Comparison of ENCODE assay signal across 29 cellular contexts in genomic region chr9:4400731-4401130, GRCh38.
"Had no signal": no experiment of that assay in that cellular context is flagged by ENCODE, and none has a peak within 500 bp of the region (broad histone marks: within the 10 kb centered on the region; RNA-seq: fewer than 3 reads in every experiment).

No MANE protein-coding gene starts in this region.

- H3K27me3 Mint-ChIP-seq: type B pancreatic cell had no signal

- ATAC-seq: naive thymus-derived CD8-positive, alpha-beta T cell; natural killer cell treated with Interleukin-12 subunit alpha and Interleukin-12 subunit beta and Interleukin-15 and Interleukin-18, amount 100 ng/mL, for 72 hours; pancreas; psoas muscle; right cardiac atrium; sciatic nerve; stimulated activated memory B cell treated with anti-CD40 and anti-IgM and Interleukin-4, amounts not matched to agents 10 μg/mL and 1 μg/mL and 100 μg/mL, for 72 hours; upper lobe of right lung had no signal

- H3K4me3 ChIP-seq: pancreas, psoas muscle, smooth muscle cell, spleen, stomach, thoracic aorta, thyroid gland, tibial nerve, upper lobe of right lung, vagina had no signal

- DNase-seq: naive B cell; naive thymus-derived CD8-positive, alpha-beta T cell; nephron progenitor cell; nucleus accumbens; pancreas; psoas muscle; right cardiac atrium; spleen; stimulated activated CD4-positive, alpha-beta T cell treated with anti-CD3 and anti-CD28 coated beads, Interleukin-12 subunit alpha, Interleukin-12 subunit beta, amount 100 ng/mL, for 4 hours; stimulated activated CD4-positive, alpha-beta T cell treated with anti-CD3 and anti-CD28 coated beads, Interleukin-1b, Interleukin-23, amount 100 ng/mL, for 48 hours; stimulated activated CD4-positive, alpha-beta T cell treated with anti-CD3 and anti-CD28 coated beads, Interleukin-4, amount 100 ng/mL, for 1 hour; stimulated activated CD4-positive, alpha-beta T cell treated with anti-CD3 and anti-CD28 coated beads, Interleukin-4, amount 100 ng/mL, for 4 hours; stimulated activated CD8-positive, alpha-beta memory T cell treated with anti-CD3 and anti-CD28 coated beads, Interleukin-4, amount 100 ng/mL, for 48 hours; stimulated activated naive CD4-positive, alpha-beta T cell treated with Interleukin-2 at 50 U/mL for 16 hours; stomach; thyroid gland; upper lobe of right lung had no signal

- H3K4me1 Mint-ChIP-seq: naive B cell; naive thymus-derived CD8-positive, alpha-beta T cell; nephron progenitor cell; neural crest cell; stimulated activated memory B cell treated with anti-CD40 and anti-IgM and Interleukin-4, amounts not matched to agents 10 μg/mL and 1 μg/mL and 100 μg/mL, for 72 hours had no signal

- H3K4me3 Mint-ChIP-seq: naive B cell; naive thymus-derived CD8-positive, alpha-beta T cell; natural killer cell treated with Interleukin-12 subunit alpha and Interleukin-12 subunit beta and Interleukin-15 and Interleukin-18, amount 100 ng/mL, for 72 hours; nephron progenitor cell; neural crest cell; stimulated activated memory B cell treated with anti-CD40 and anti-IgM and Interleukin-4, amounts not matched to agents 10 μg/mL and 1 μg/mL and 100 μg/mL, for 72 hours; stimulated activated naive CD8-positive, alpha-beta T cell treated with anti-CD3 and anti-CD28 coated beads, Interleukin-15, Interleukin-2, amounts not matched to agents 100 ng/mL and 50 ng/mL, for 24 hours; type B pancreatic cell had no signal

- FAIRE-seq: pancreas, urothelium cell line had no signal

- H3K4me2 ChIP-seq: smooth muscle cell had no signal

- H3K27ac Mint-ChIP-seq: naive B cell; naive thymus-derived CD8-positive, alpha-beta T cell; natural killer cell treated with Interleukin-12 subunit alpha and Interleukin-12 subunit beta and Interleukin-15 and Interleukin-18, amount 100 ng/mL, for 72 hours; nephron progenitor cell; stimulated activated memory B cell treated with anti-CD40 and anti-IgM and Interleukin-4, amounts not matched to agents 10 μg/mL and 1 μg/mL and 100 μg/mL, for 72 hours; stimulated activated naive CD8-positive, alpha-beta T cell treated with anti-CD3 and anti-CD28 coated beads, Interleukin-15, Interleukin-2, amounts not matched to agents 100 ng/mL and 50 ng/mL, for 24 hours; type B pancreatic cell had no signal

- H3K36me3 Mint-ChIP-seq: type B pancreatic cell had no signal

- H3K4me1 ChIP-seq: pancreas, psoas muscle, spleen, stomach, thyroid gland, tibial nerve, upper lobe of right lung, vagina had no signal

- H3K27me3 ChIP-seq: neutrophil, pancreas, stomach, thyroid gland, tibial nerve, upper lobe of right lung, vagina had no signal

- H3K27ac ChIP-seq: neutrophil, pancreas, psoas muscle, spleen, stomach, thoracic aorta, thyroid gland, tibial nerve, upper lobe of right lung, vagina had no signal

- H3K9me3 ChIP-seq: neutrophil, pancreas, thyroid gland, upper lobe of right lung, vagina had no signal

- H3K36me3 ChIP-seq: neutrophil, pancreas, spleen, stomach, thoracic aorta, thyroid gland, tibial nerve, upper lobe of right lung, vagina had no signal
